8 cellular contexts compared by ENCODE assay signal in genomic region chr16:89815639-89816348, GRCh38. TPM values are rescaled to one million over a fixed set of nuclear protein-coding genes. Genes with fewer than 3 reads are reported as not detected.
DNase-seq lines count a peak whose midpoint lies in the region; ATAC-seq and TF ChIP-seq lines count a peak whose summit lies in the region.

No MANE protein-coding gene starts in this region.

- H2AFZ ChIP-seq in IMR-90 (replicated peaks; ENCODE audit: low read length, poor library complexity): peak overlapping the region; percentile 100

- H3K27ac Mint-ChIP-seq in activated naive CD8-positive, alpha-beta T cell: no peak overlapping the region

- no peak overlapping the region for H2BK15ac ChIP-seq in IMR-90 (ENCODE audit: low read depth, low read length)

- H2BK5ac ChIP-seq in IMR-90 (ENCODE audit: low read depth, low read length, poor library complexity, severe bottlenecking): no peak overlapping the region

- dilution Hi-C loops in IMR-90 (cut with HindIII; ENCODE audit: low sequenced_read_pairs, unreplicated experiment): no loop called here

- DNase-seq in IMR-90: no peak
- DNase-seq in kidney tubule cell (ENCODE audit: low spot score): peak; percentile 14
- DNase-seq in upper lobe of left lung: peak in 1 of 2 donors; percentile 73
- DNase-seq in epidermal melanocyte (ENCODE audit: insufficient read length, low spot score): no peak
- no peak for DNase-seq in DMS153 (lab: John Stamatoyannopoulos, UW)

- H3K18ac ChIP-seq in IMR-90 (ENCODE audit: low read depth, low read length): no peak overlapping the region

- H2BK120ac ChIP-seq in IMR-90 (ENCODE audit: low read depth, low read length): no peak overlapping the region

- TF ChIP-seq POLR2A in IMR-90 (IDR thresholded peaks at IDR 0.05; ENCODE audit: low read depth, low read length) (no peak), upper lobe of left lung (IDR thresholded peaks at IDR 0.05) (no peak)

- peak overlapping the region; percentile 39; the same call in 1 of the 2 replicates for H3K56ac ChIP-seq in IMR-90 (ENCODE audit: extremely low read depth, insufficient read depth, low read length)

- TF ChIP-seq EP300 in upper lobe of left lung (IDR thresholded peaks at IDR 0.05): no peak

- ATAC-seq in GM21447 (IDR thresholded peaks at IDR 0.05; ENCODE audit: unreplicated experiment): peak; percentile 27
- ATAC-seq in IMR-90 (ENCODE audit: low read depth): peak; percentile 24
- ATAC-seq in upper lobe of left lung (ENCODE audit: low FRiP score in 2 of 2): no peak

- H4K8ac ChIP-seq in IMR-90 (ENCODE audit: low read depth in 2 of 2, low read length in 2 of 2): no peak overlapping the region

- peak overlapping the region; percentile 22; the same call in 1 of the 2 replicates for H3K14ac ChIP-seq in IMR-90 (replicated peaks; ENCODE audit: low read depth, low read length)

- 0% methylated on average over 6 of the region's 65 CpGs; no CpG with 5 or more reads in 1 of the 2 experiments for WGBS in IMR-90 (ENCODE audit: extremely low coverage in 2 of 2, insufficient read length in 1 of 2), 2 experiments
- WGBS in upper lobe of left lung, 2 donors: 6 to 23% methylated on average over 22 to 51 of the region's 65 CpGs

- H3K9me1 ChIP-seq in IMR-90 (ENCODE audit: insufficient read depth, low read length): no peaks in the 10 kb centered on the region; the same call in 1 of the 2 replicates

- no peak overlapping the region for H3K23ac ChIP-seq in IMR-90 (ENCODE audit: low read depth, low read length)

- H3K27me3 Mint-ChIP-seq in activated naive CD8-positive, alpha-beta T cell: no peaks in the 10 kb centered on the region

- H3K4me3 Mint-ChIP-seq in activated naive CD8-positive, alpha-beta T cell: peak overlapping the region; percentile 88

- H3K4ac ChIP-seq in IMR-90 (ENCODE audit: low read depth, low read length): peak overlapping the region; percentile 8; the same call in 1 of the 2 replicates

- peak overlapping the region; percentile 88 for H3K4me3 ChIP-seq in IMR-90 (ENCODE audit: insufficient read depth, low read depth, low read length)
- H3K4me3 ChIP-seq in upper lobe of left lung: peak overlapping the region; percentile 35 to 86 (median 73)

- H3K36me3 ChIP-seq in ES-I3 (ENCODE audit: insufficient read depth, low read length) (no peaks in the 10 kb centered on the region), IMR-90 (ENCODE audit: control insufficient read depth, insufficient read depth, low read length) (no peaks in the 10 kb centered on the region), upper lobe of left lung (no peaks in the 10 kb centered on the region)

- POLR2A ChIA-PET in IMR-90 (lab: Charles Lee; ENCODE audit: unreplicated experiment): no interaction called here

- H3K9ac ChIP-seq in ES-I3 (ENCODE audit: low read depth, low read length) (peak overlapping the region; percentile 86), IMR-90 (ENCODE audit: low read depth, low read length) (peak overlapping the region; percentile 73)

- H3K4me2 ChIP-seq in IMR-90 (ENCODE audit: low read depth, low read length): peak overlapping the region; percentile 72

- no peaks in the 10 kb centered on the region for H3K9me3 Mint-ChIP-seq in activated naive CD8-positive, alpha-beta T cell (ENCODE audit: low read depth)

- peaks cover 17% of the 10 kb centered on the region for H3K4me1 Mint-ChIP-seq in activated naive CD8-positive, alpha-beta T cell (ENCODE audit: low read depth)

- H3K9me3 ChIP-seq in ES-I3 (ENCODE audit: control insufficient read depth, insufficient read depth, low read length) (no peaks in the 10 kb centered on the region), IMR-90 (ENCODE audit: control insufficient read depth, insufficient read depth, low read length) (no peaks in the 10 kb centered on the region), upper lobe of left lung (no peaks in the 10 kb centered on the region)

- H3K79me1 ChIP-seq in IMR-90 (ENCODE audit: low read depth in 1 of 2, low read length in 2 of 2): peaks cover 3 to 41% of the 10 kb centered on the region in 2 experiments

- H3K27ac ChIP-seq in IMR-90 (ENCODE audit: insufficient read depth, low read length): peak overlapping the region; percentile 3; the same call in 1 of the 2 replicates
- H3K27ac ChIP-seq in upper lobe of left lung: peak overlapping the region in 1 of 4 donors; percentile 87

- TF ChIP-seq CTCF in IMR-90 (conservative IDR thresholded peaks at IDR 0.05; ENCODE audit: low read depth, low read length) (no peak), upper lobe of left lung (IDR thresholded peaks at IDR 0.05) (no peak)

- H2AK9ac ChIP-seq in IMR-90 (replicated peaks; ENCODE audit: low read depth, low read length, poor library complexity): peak overlapping the region; percentile 90

- H3K4me1 ChIP-seq in ES-I3 (ENCODE audit: insufficient read depth, low read length) (no peaks in the 10 kb centered on the region), IMR-90 (ENCODE audit: control insufficient read depth, insufficient read depth, low read length) (peaks cover 4% of the 10 kb centered on the region), upper lobe of left lung (peaks cover 7 to 34% (median 15%) of the 10 kb centered on the region in 4 donors)

- in situ Hi-C loops in IMR-90 (cut with MboI; ENCODE audit: low sequenced_read_pairs): no loop called here

- H4K20me1 ChIP-seq in IMR-90 (ENCODE audit: insufficient read depth, low read length): peaks cover 4% of the 10 kb centered on the region; the same call in 1 of the 2 replicates

- H2BK20ac ChIP-seq in IMR-90 (ENCODE audit: low read depth, low read length): no peak overlapping the region

- no TSS peak for BruUV-seq in IMR-90 (replicated peaks; lab: Mats Ljungman, UMichigan)

- peak overlapping the region; percentile 20; the same call in 1 of the 2 replicates for H2AK5ac ChIP-seq in IMR-90 (ENCODE audit: low read depth, low read length)

- H3K36me3 Mint-ChIP-seq in activated naive CD8-positive, alpha-beta T cell: peaks cover 3% of the 10 kb centered on the region

- CTCF ChIA-PET in IMR-90 (lab: Yijun Ruan, JAX): no interaction called here

- H3K27me3 ChIP-seq in IMR-90 (ENCODE audit: control insufficient read depth, insufficient read depth, low read length) (no peaks in the 10 kb centered on the region), upper lobe of left lung (no peaks in the 10 kb centered on the region)

- no peak for TF ChIP-seq RAD21 in IMR-90 (IDR thresholded peaks at IDR 0.05; ENCODE audit: low read length)

- intact Hi-C loops in IMR-90 (cut with micrococcal nuclease): loop anchor here (10.0 kb wide), 1 partner anchor 91 kb away; the partner anchor contains the start of genes VPS9D1 and ZNF276

- H4K91ac ChIP-seq in IMR-90 (ENCODE audit: insufficient read depth, low read depth, low read length): no peak overlapping the region

- H4K5ac ChIP-seq in IMR-90 (ENCODE audit: low read depth, low read length): no peak overlapping the region

TF ChIP-seq in IMR-90, 13 proteins besides CTCF, POLR2A, EP300 and RAD21 (continues in another document):
- no peak for TF ChIP-seq MXI1 (IDR thresholded peaks at IDR 0.05; ENCODE audit: borderline replicate concordance, low read depth, low read length)
- no peak for TF ChIP-seq RFX5 (IDR thresholded peaks at IDR 0.05; ENCODE audit: low read depth, low read length)
- no peak for TF ChIP-seq RCOR1 (IDR thresholded peaks at IDR 0.05; ENCODE audit: insufficient replicate concordance, low read length)
- no peak for TF ChIP-seq NFE2L2 (IDR thresholded peaks at IDR 0.05; ENCODE audit: low read depth, low read length)
- no peak for TF ChIP-seq FOS (IDR thresholded peaks at IDR 0.05; ENCODE audit: low read depth, low read length)
- no peak for TF ChIP-seq CHD1 (IDR thresholded peaks at IDR 0.05; ENCODE audit: low read depth, low read length)
- no peak for TF ChIP-seq MAZ (IDR thresholded peaks at IDR 0.05; ENCODE audit: borderline replicate concordance, low read depth, low read length)
- TF ChIP-seq ELK1 (IDR thresholded peaks at IDR 0.05; ENCODE audit: borderline replicate concordance, low read depth, low read length): no peak
- TF ChIP-seq CEBPB (IDR thresholded peaks at IDR 0.05; ENCODE audit: low read depth, low read length): no peak
- TF ChIP-seq SMC3 (IDR thresholded peaks at IDR 0.05; ENCODE audit: low read depth, low read length): no peak
- no peak for TF ChIP-seq USF2 (IDR thresholded peaks at IDR 0.05; ENCODE audit: low read depth, low read length)
- TF ChIP-seq MAFK (IDR thresholded peaks at IDR 0.05; ENCODE audit: low read depth, low read length): no peak

RNA-seq across cellular contexts. Expression of gene FANCA, which starts 0.7 kb away (rescaled TPM):
- total RNA-seq in IMR-90 (2012; rRNA removed) (13.3 and 13.9 TPM in 2 replicates), upper lobe of left lung (10 to 100 TPM in 4 of 6 donors, 1 to 10 TPM in 2; 5.5 to 25.1 (median 12.1) TPM)
- 24.4 and 24.7 TPM in 2 replicates for polyA plus RNA-seq in IMR-90 (2012; rRNA removed)
- 8.1 and 9.6 TPM in 2 replicates for polyA plus RNA-seq in IMR-90 (2012; cell fraction: cytosol; rRNA removed)
- 87.4 and 134 TPM in 2 replicates for polyA plus RNA-seq in IMR-90 (2012; cell fraction: nucleus; rRNA removed; ENCODE audit: low replicate concordance)

RNA-seq across cellular contexts. Expression of gene SPIRE2, which starts 12.5 kb away (rescaled TPM):
- 0.56 and 0.72 TPM in 2 replicates for total RNA-seq in IMR-90 (2012; rRNA removed)
- 1.6 and 1.9 TPM in 2 replicates for polyA plus RNA-seq in IMR-90 (2012; rRNA removed)
- polyA plus RNA-seq in IMR-90 (2012; cell fraction: cytosol; rRNA removed): 1.6 and 1.9 TPM in 2 replicates
- 8.8 and 10.3 TPM in 2 replicates for polyA plus RNA-seq in IMR-90 (2012; cell fraction: nucleus; rRNA removed; ENCODE audit: low replicate concordance)
- 10 to 100 TPM in 4 of 6 donors, 1 to 10 TPM in 2; 6.1 to 52.4 (median 14.7) TPM for total RNA-seq in upper lobe of left lung

RNA-seq across cellular contexts. Expression of gene TCF25, which starts 57.6 kb away (rescaled TPM):
- total RNA-seq in IMR-90 (2012; rRNA removed) (119 and 127 TPM in 2 replicates), upper lobe of left lung (1,000 to 10,000 TPM in 1 of 6 donors, 100 to 1,000 TPM in 5; 132 to 1,060 (median 211) TPM)
- 184 and 199 TPM in 2 replicates for polyA plus RNA-seq in IMR-90 (2012; rRNA removed)
- polyA plus RNA-seq in IMR-90 (2012; cell fraction: cytosol; rRNA removed): 143 and 185 TPM in 2 replicates
- 445 and 688 TPM in 2 replicates for polyA plus RNA-seq in IMR-90 (2012; cell fraction: nucleus; rRNA removed; ENCODE audit: low replicate concordance)

Comparison
In these comparisons a context has a peak if more than half of its experiments do, and no peak if none do; other contexts are left out.
1. ATAC-seq: peak in GM21447 (single experiment) and IMR-90 (single experiment); none in upper lobe of left lung (0 of 2).